1 cellular context compared by ENCODE assay signal in genomic region chr4:159105063-159105414, GRCh38.
TF ChIP-seq lines count a peak whose summit lies in the region.

No MANE protein-coding gene starts in this region.

TF ChIP-seq in HepG2, 621 proteins besides CTCF, POLR2A, EP300 and RAD21 (continued from another document):
- TF ChIP-seq ZNF235 (CRISPR knock-in tag; IDR thresholded peaks at IDR 0.05; ENCODE audit: borderline replicate concordance) (no peak), FOXJ3 (CRISPR knock-in tag; IDR thresholded peaks at IDR 0.05; ENCODE audit: borderline replicate concordance) (peak; percentile 56; the same call in 1 of the 2 replicates), ONECUT2 (CRISPR knock-in tag; IDR thresholded peaks at IDR 0.05) (no peak)
